ENCODE assay signal across 16 cellular contexts in genomic region chr1:170623171-170623570, GRCh38. TPM values are rescaled to one million over a fixed set of nuclear protein-coding genes. Genes with fewer than 3 reads are reported as not detected.
A peak's percentile ranks its signal among the peaks of the same experiment; 100 is the strongest.
DNase-seq lines count a peak whose midpoint lies in the region; ATAC-seq, FAIRE-seq and TF ChIP-seq lines count a peak whose summit lies in the region.
"Had no signal": no experiment of that assay in that cellular context is flagged by ENCODE, and none has a peak within 500 bp of the region (broad histone marks: within the 10 kb centered on the region; RNA-seq: fewer than 3 reads in every experiment).

No MANE protein-coding gene starts in this region.

- DNase-seq in AG04450 (ENCODE audit: low read depth, low spot score), result peak; percentile 50
- DNase-seq in HEK293T (ENCODE audit: extremely low spot score), result no peak
- peak; percentile 71 for DNase-seq in adipocyte (ENCODE audit: low read depth)
- peak; percentile 96 to 97 for DNase-seq in foreskin fibroblast
- DNase-seq in DMS 273 (lab: John Stamatoyannopoulos, UW; ENCODE audit: unreplicated experiment), result no peak
- no peak for DNase-seq in kidney
- no peak for DNase-seq in smooth muscle cell (lab: John Stamatoyannopoulos, UW; ENCODE audit: unreplicated experiment)
- DNase-seq: activated CD4-positive, alpha-beta T cell treated with anti-CD3 and anti-CD28 coated beads, Interleukin-2, amount 10 ng/mL, durations not matched to agents 7 days and 5 days; GDM1; left cardiac atrium; NCI-H1417; NCI-H774; spleen had no signal

- FAIRE-seq in kidney (lab: Jason Lieb, UNC), result no peak

- H3K4me3 ChIP-seq in AG04450 (ENCODE audit: low read depth, low read length) (no peak overlapping the region), adipocyte (ENCODE audit: low read length) (no peak overlapping the region), foreskin fibroblast (ENCODE audit: low read depth in 1 of 2, low read length in 2 of 2) (no peak overlapping the region), kidney (ENCODE audit: low read length in 2 of 2) (no peak overlapping the region), smooth muscle cell (no peak overlapping the region)
- H3K4me3 ChIP-seq: BLaER1 treated with 17β-estradiol and CSF1 and Interleukin-3, amounts not matched to agents 10 nM and 100 nM; spleen had no signal

- H4K20me1 ChIP-seq in smooth muscle cell (ENCODE audit: low read depth), result no peaks in the 10 kb centered on the region
- H4K20me1 ChIP-seq: BLaER1 treated with 17β-estradiol and CSF1 and Interleukin-3, amounts not matched to agents 10 nM and 100 nM had no signal

- H3K4me2 ChIP-seq in smooth muscle cell, result no peak overlapping the region
- H3K4me2 ChIP-seq: BLaER1 treated with 17β-estradiol and CSF1 and Interleukin-3, amounts not matched to agents 10 nM and 100 nM had no signal

- H3K4me1 ChIP-seq in adipocyte (ENCODE audit: control insufficient read depth, insufficient read depth, low read length), result peaks cover 28% of the 10 kb centered on the region
- H3K4me1 ChIP-seq in kidney (ENCODE audit: control insufficient read depth in 1 of 2, insufficient read depth in 1 of 2, low read depth in 1 of 2, low read length in 2 of 2), result no peaks in the 10 kb centered on the region
- H3K4me1 ChIP-seq in smooth muscle cell (ENCODE audit: low read depth), result no peaks in the 10 kb centered on the region
- H3K4me1 ChIP-seq: BLaER1 treated with 17β-estradiol and CSF1 and Interleukin-3, amounts not matched to agents 10 nM and 100 nM; spleen had no signal

- H3K9ac ChIP-seq in adipocyte (ENCODE audit: low read length) (no peak overlapping the region), kidney (ENCODE audit: low read length in 2 of 2) (no peak overlapping the region), smooth muscle cell (ENCODE audit: low read depth) (no peak overlapping the region)
- H3K9ac ChIP-seq: BLaER1 treated with 17β-estradiol and CSF1 and Interleukin-3, amounts not matched to agents 10 nM and 100 nM had no signal

- H3K9me3 ChIP-seq in AG04450 (ENCODE audit: control insufficient read depth, insufficient read depth, low read length), result peaks cover 6% of the 10 kb centered on the region; the same call in 1 of the 2 replicates
- peaks cover 19% of the 10 kb centered on the region for H3K9me3 ChIP-seq in adipocyte (ENCODE audit: control insufficient read depth, low read length)
- H3K9me3 ChIP-seq in kidney (ENCODE audit: control insufficient read depth in 1 of 2, low read length in 2 of 2), result no peaks in the 10 kb centered on the region
- H3K9me3 ChIP-seq in smooth muscle cell (replicated peaks; ENCODE audit: low read depth), result peaks cover 4% of the 10 kb centered on the region
- H3K9me3 ChIP-seq: BLaER1 treated with 17β-estradiol and CSF1 and Interleukin-3, amounts not matched to agents 10 nM and 100 nM; spleen had no signal

- 22% methylated on average over 2 of the region's 2 CpGs for WGBS in smooth muscle cell (ENCODE audit: low lambda C conversion rate)

- no peaks in the 10 kb centered on the region for H3K27me3 ChIP-seq in AG04450 (ENCODE audit: control insufficient read depth, insufficient read depth, low read length)
- no peaks in the 10 kb centered on the region for H3K27me3 ChIP-seq in adipocyte (replicated peaks; ENCODE audit: control insufficient read depth, insufficient read depth, low read length)
- no peaks in the 10 kb centered on the region for H3K27me3 ChIP-seq in smooth muscle cell (ENCODE audit: low read depth)
- H3K27me3 ChIP-seq: BLaER1 treated with 17β-estradiol and CSF1 and Interleukin-3, amounts not matched to agents 10 nM and 100 nM; spleen had no signal

- POLR2A ChIA-PET in AG04450 (lab: Yijun Ruan, JAX) (no interaction called here), HEK293T (lab: Yijun Ruan, JAX) (no interaction called here)

- no peaks in the 10 kb centered on the region for H3K36me3 ChIP-seq in adipocyte (ENCODE audit: control insufficient read depth, insufficient read depth, low read length, severe bottlenecking)
- no peaks in the 10 kb centered on the region for H3K36me3 ChIP-seq in kidney (ENCODE audit: control insufficient read depth in 1 of 2, insufficient read depth in 2 of 2, low read length in 2 of 2)
- H3K36me3 ChIP-seq in smooth muscle cell (ENCODE audit: low read depth), result no peaks in the 10 kb centered on the region
- H3K36me3 ChIP-seq: BLaER1 treated with 17β-estradiol and CSF1 and Interleukin-3, amounts not matched to agents 10 nM and 100 nM; spleen had no signal

- CTCF ChIA-PET in AG04450 (lab: Charles Lee), result interaction anchor here (0.5 kb wide), 1 partner anchor 142 kb away, joined by 5 read pairs; no protein-coding TSS in a partner anchor
- CTCF ChIA-PET in HEK293T (lab: Yijun Ruan, JAX), result no interaction called here

- H3F3A ChIP-seq in smooth muscle cell (ENCODE audit: low read depth), result no peaks in the 10 kb centered on the region

- no peak for ATAC-seq in HG03565 (IDR thresholded peaks at IDR 0.05; ENCODE audit: unreplicated experiment)
- ATAC-seq: left cardiac atrium had no signal

- TF ChIP-seq CTCF in AG04450 (IDR thresholded peaks at IDR 0.05; ENCODE audit: low read depth, low read length), result no peak
- no peak for TF ChIP-seq CTCF in foreskin fibroblast (IDR thresholded peaks at IDR 0.05; ENCODE audit: low read depth, low read length)
- TF ChIP-seq CTCF in kidney (IDR thresholded peaks at IDR 0.05; ENCODE audit: borderline replicate concordance, extremely low read depth, insufficient read depth), result no peak
- TF ChIP-seq CTCF in smooth muscle cell (IDR thresholded peaks at IDR 0.05; ENCODE audit: borderline replicate concordance, insufficient read depth, poor library complexity, severe bottlenecking), result no peak

- H3K27ac ChIP-seq in AG04450 (ENCODE audit: low read depth, low read length) (no peak overlapping the region), kidney (ENCODE audit: low read depth in 2 of 2, low read length in 2 of 2) (no peak overlapping the region), smooth muscle cell (ENCODE audit: low read depth) (no peak overlapping the region)
- H3K27ac ChIP-seq: BLaER1 treated with 17β-estradiol and CSF1 and Interleukin-3, amounts not matched to agents 10 nM and 100 nM; spleen had no signal

- intact Hi-C loops in kidney (cut with DNase I), result no loop called here

- H2AFZ ChIP-seq in smooth muscle cell (ENCODE audit: low read depth), result no peak overlapping the region

- no peaks in the 10 kb centered on the region for H3K79me2 ChIP-seq in smooth muscle cell (ENCODE audit: low read depth)

TF ChIP-seq in HEK293T, 16 proteins besides CTCF, POLR2A, EP300 and RAD21:
- 0 out of 2 replicates have a peak, but pooled peaks have one; percentile 16 for TF ChIP-seq L3MBTL2 (conservative IDR thresholded peaks at IDR 0.05)
- no peak for TF ChIP-seq SUZ12 (IDR thresholded peaks at IDR 0.05)

RNA-seq across cellular contexts. Expression of gene PRRX1, which starts 40.8 kb away (rescaled TPM):
- polyA plus RNA-seq in AG04450 (2011; rRNA removed) (88.4 and 107 TPM in 2 replicates), kidney (ENCODE audit: insufficient read depth, low read depth, low replicate concordance) (0.67 TPM), smooth muscle cell (24.9 and 31.9 TPM in 2 replicates)
- 118 and 128 TPM in 2 replicates for polyA minus RNA-seq in AG04450 (2011; rRNA and poly(A)+ RNA removed)
- total RNA-seq in kidney (8.1 TPM), smooth muscle cell (59.6 and 85.0 TPM in 2 replicates)
- total RNA-seq: activated CD4-positive, alpha-beta T cell treated with anti-CD3 and anti-CD28 coated beads, Interleukin-2, amount 10 ng/mL, durations not matched to agents 7 days and 5 days; activated T-helper 1 cell treated with anti-CD3 and anti-CD28 coated beads, Interleukin-12 subunit alpha, Interleukin-12 subunit beta, Interleukin-2, Interleukin-4 antibody, amounts not matched to agents 30 ng/mL and 10 ng/mL and 1 ng/mL, durations not matched to agents 14 hours and 24 hours and 36 hours had no signal

Comparison
In these comparisons a context has a peak if more than half of its experiments do, and no peak if none do; other contexts are left out.
1. DNase-seq: peak in AG04450 (single experiment), adipocyte (single experiment) and foreskin fibroblast (2 of 2); none in HEK293T (single experiment), DMS 273 (single experiment), kidney (single experiment) and smooth muscle cell (single experiment).
2. RNA of gene PRRX1, which starts 40.8 kb away (polyA plus RNA-seq): 88.4 to 107 TPM in AG04450 and 24.9 to 31.9 TPM in smooth muscle cell; 0.67 TPM in kidney (single experiment); every median in the first group is over 10 times any median in the second.